ENCODE assay signal across 16 cellular contexts in genomic region chr2:5690231-5690630, GRCh38. TPM values are rescaled to one million over a fixed set of nuclear protein-coding genes. Genes with fewer than 3 reads are reported as not detected.
DNase-seq lines count a peak whose midpoint lies in the region; ATAC-seq and TF ChIP-seq lines count a peak whose summit lies in the region.
"Had no signal": no experiment of that assay in that cellular context is flagged by ENCODE, and none has a peak within 500 bp of the region (broad histone marks: within the 10 kb centered on the region; RNA-seq: fewer than 3 reads in every experiment).

No MANE protein-coding gene starts in this region.

- no peak overlapping the region for H4K5ac ChIP-seq in H9 (ENCODE audit: insufficient read length, low read depth, low read length)

- WGBS in H9 (ENCODE audit: extremely low coverage, insufficient read length, low lambda C conversion rate), result no CpG with 5 or more reads among the region's 6 CpGs

- no peak overlapping the region for H2AK5ac ChIP-seq in H9 (ENCODE audit: insufficient read length, low read length)

- H2BK120ac ChIP-seq in H9 (ENCODE audit: low read depth, low read length, poor library complexity, severe bottlenecking), result no peak overlapping the region

- H3K18ac ChIP-seq in H9 (ENCODE audit: insufficient read length, low read depth, low read length), result no peak overlapping the region

- H2AFZ ChIP-seq in H9 (ENCODE audit: low read length), result no peak overlapping the region

- H4K8ac ChIP-seq in H9 (replicated peaks; ENCODE audit: insufficient read length, low read depth, low read length), result no peak overlapping the region

- H3K4me3 Mint-ChIP-seq in H9, result peak overlapping the region; percentile 91 to 97

- no peak for DNase-seq in A673 (ENCODE audit: low spot score)
- no peak for DNase-seq in H9
- peak; percentile 30 for DNase-seq in adipocyte (ENCODE audit: low read depth)
- peak; percentile 79 for DNase-seq in left kidney (ENCODE audit: low read depth, low spot score)
- no peak for DNase-seq in effector CD4-positive, alpha-beta T cell
- DNase-seq in activated CD4-positive, alpha-beta T cell treated with anti-CD3 and anti-CD28 coated beads, Interleukin-2, amount 50 U/mL, for 48 hours, result no peak
- DNase-seq: activated CD4-positive, CD25-positive, alpha-beta regulatory T cell; activated T-cell treated with anti-CD3 and anti-CD28 coated beads, Interleukin-2, amount 50 U/mL, for 48 hours; hippocampal formation; midbrain; Right ventricle myocardium superior had no signal

- H3K9me3 ChIP-seq in A673 (ENCODE audit: low read depth, low read length, poor library complexity, severe bottlenecking) (no peaks in the 10 kb centered on the region), H9 (ENCODE audit: control insufficient read depth, low read depth, low read length) (no peaks in the 10 kb centered on the region), adipocyte (ENCODE audit: control insufficient read depth, low read length) (peaks cover 4% of the 10 kb centered on the region)
- H3K9me3 ChIP-seq: breast epithelium had no signal

- peaks cover 5% of the 10 kb centered on the region for H3K23me2 ChIP-seq in H9 (ENCODE audit: insufficient read length, low read depth, low read length, poor library complexity, severe bottlenecking)

- no peak for TF ChIP-seq CTCF in A673 (conservative IDR thresholded peaks at IDR 0.05; ENCODE audit: low read depth, low read length)
- no peak for TF ChIP-seq CTCF in H9 (conservative IDR thresholded peaks at IDR 0.05)

- no peak overlapping the region for H2BK12ac ChIP-seq in H9 (ENCODE audit: insufficient read length, low read depth, low read length)

- H3K36me3 ChIP-seq in A673 (ENCODE audit: insufficient read depth, low read length, poor library complexity, severe bottlenecking), result peaks cover 4% of the 10 kb centered on the region
- H3K36me3 ChIP-seq in adipocyte (ENCODE audit: control insufficient read depth, insufficient read depth, low read length, severe bottlenecking), result no peaks in the 10 kb centered on the region
- H3K36me3 ChIP-seq: breast epithelium had no signal

- H3K4me1 ChIP-seq in A673 (ENCODE audit: insufficient read depth, low read length, poor library complexity, severe bottlenecking), result no peaks in the 10 kb centered on the region
- H3K4me1 ChIP-seq in H9 (ENCODE audit: insufficient read depth, low read length), result no peaks in the 10 kb centered on the region
- no peaks in the 10 kb centered on the region for H3K4me1 ChIP-seq in adipocyte (ENCODE audit: control insufficient read depth, insufficient read depth, low read length)

- H3T11ph ChIP-seq in H9 (ENCODE audit: low read length), result peak overlapping the region; percentile 62

- no peak overlapping the region for H3K23ac ChIP-seq in H9 (ENCODE audit: insufficient read length, low read depth, low read length)

- H3K4me3 ChIP-seq in A673 (ENCODE audit: low read depth, low read length, poor library complexity, severe bottlenecking) (peak overlapping the region; percentile 86), adipocyte (ENCODE audit: low read length) (no peak overlapping the region)

- BruUV-seq in A673 (replicated peaks; lab: Mats Ljungman, UMichigan), result no TSS peak

- H3K14ac ChIP-seq in H9 (ENCODE audit: insufficient read depth, low read length), result no peak overlapping the region

- H2BK15ac ChIP-seq in H9 (ENCODE audit: low read depth, low read length), result no peak overlapping the region

- H3K79me2 ChIP-seq in H9 (ENCODE audit: insufficient read depth, low read length), result peaks cover 8% of the 10 kb centered on the region; the same call in 1 of the 2 replicates

- intact Hi-C loops in A673 (cut with micrococcal nuclease; ENCODE audit: unreplicated experiment), result loop anchor here (2.0 to 10.0 kb wide), 8 partner anchors 145 to 1955 kb away; no protein-coding TSS in a partner anchor

- H3K4ac ChIP-seq in H9 (ENCODE audit: low read depth, low read length), result no peak overlapping the region

- H3K9ac ChIP-seq in H9 (ENCODE audit: extremely low read depth, insufficient read length, low read length), result peak overlapping the region; percentile 93
- H3K9ac ChIP-seq in adipocyte (ENCODE audit: low read length), result no peak overlapping the region

- no peak overlapping the region for H2BK5ac ChIP-seq in H9 (ENCODE audit: insufficient read length, low read length)

- H4K91ac ChIP-seq in H9 (ENCODE audit: insufficient read length, low read depth, low read length), result no peak overlapping the region

- H3K27me3 ChIP-seq in A673 (replicated peaks; ENCODE audit: insufficient read depth, low read depth, low read length, poor library complexity) (no peaks in the 10 kb centered on the region), H9 (ENCODE audit: insufficient read depth, low read length) (no peaks in the 10 kb centered on the region), adipocyte (replicated peaks; ENCODE audit: control insufficient read depth, insufficient read depth, low read length) (peaks cover 27% of the 10 kb centered on the region)

- no peak for ATAC-seq in GM18520 (IDR thresholded peaks at IDR 0.05; ENCODE audit: unreplicated experiment)
- ATAC-seq in HG02884 (IDR thresholded peaks at IDR 0.05; ENCODE audit: unreplicated experiment), result no peak

- H3K4me1 Mint-ChIP-seq in H9, result peaks cover 14 to 29% of the 10 kb centered on the region in 2 experiments

- peak overlapping the region; percentile 94 to 97 (median 97); a peak in 6 of 7 replicates for H3K27ac Mint-ChIP-seq in H9

- H3K4me2 ChIP-seq in H9 (ENCODE audit: insufficient read depth, insufficient read length, low read length), result peak overlapping the region; percentile 85

- no peak overlapping the region for H3K56ac ChIP-seq in H9 (ENCODE audit: insufficient read length, low read depth, low read length)

- peak overlapping the region; percentile 91 for H3K27ac ChIP-seq in A673 (ENCODE audit: low read depth, low read length, poor library complexity, severe bottlenecking)
- no peak overlapping the region for H3K27ac ChIP-seq in H9 (ENCODE audit: insufficient read length, low read depth, low read length)
- H3K27ac ChIP-seq: breast epithelium, C4-2B had no signal

- no peaks in the 10 kb centered on the region for H3K79me1 ChIP-seq in H9 (ENCODE audit: insufficient read depth, low read depth, low read length, poor library complexity, severe bottlenecking)

- POLR2A ChIA-PET in A673 (lab: Charles Lee; ENCODE audit: low non-redundant PET), result no interaction called here

- CTCF ChIA-PET in A673 (lab: Charles Lee), result no interaction called here

- no peaks in the 10 kb centered on the region; a peak in 1 of 5 replicates for H3K9me3 Mint-ChIP-seq in H9

- H2BK20ac ChIP-seq in H9 (ENCODE audit: low read depth, low read length, poor library complexity, severe bottlenecking), result no peak overlapping the region

- no peaks in the 10 kb centered on the region; the same call in none of the 2 replicates for H3K27me3 Mint-ChIP-seq in H9 (ENCODE audit: low read depth)

- H4K20me1 ChIP-seq in H9 (ENCODE audit: control insufficient read depth, insufficient read depth, insufficient read length), result no peaks in the 10 kb centered on the region

- H3K36me3 Mint-ChIP-seq in H9 (ENCODE audit: insufficient read depth in 1 of 3, low read depth in 3 of 3), result peaks cover 4 to 15% (median 9%) of the 10 kb centered on the region in 3 experiments

RNA-seq across cellular contexts. Expression of gene SOX11, which starts 2.0 kb away (rescaled TPM):
- 73.9 and 75.1 TPM in 2 replicates for total RNA-seq in A673 (2021)
- 42.8 and 43.8 TPM in 2 replicates for total RNA-seq in H9 (2021)
- total RNA-seq: pulmonary artery endothelial cell had no signal

Comparison
In these comparisons a context has a peak if more than half of its experiments do, and no peak if none do; other contexts are left out.
1. DNase-seq: peak in adipocyte (single experiment) and left kidney (single experiment); none in A673 (single experiment), H9 (single experiment), effector CD4-positive, alpha-beta T cell (single experiment) and activated CD4-positive, alpha-beta T cell treated with anti-CD3 and anti-CD28 coated beads, Interleukin-2, amount 50 U/mL, for 48 hours (0 of 2).